Comparison of ENCODE assay signal across 26 cellular contexts in genomic region chr4:93030670-93031069, GRCh38.
"Had no signal": no experiment of that assay in that cellular context is flagged by ENCODE, and none has a peak within 500 bp of the region (broad histone marks: within the 10 kb centered on the region; RNA-seq: fewer than 3 reads in every experiment).

No MANE protein-coding gene starts in this region.

- H3K9me3 Mint-ChIP-seq: activated CD4-positive, alpha-beta T cell treated with anti-CD3 and anti-CD28 coated beads, Interleukin-2, amount 10 ng/mL, durations not matched to agents 7 days and 5 days; brain had no signal

- H3K4me3 Mint-ChIP-seq: activated CD4-positive, alpha-beta T cell treated with anti-CD3 and anti-CD28 coated beads, Interleukin-2, amount 10 ng/mL, durations not matched to agents 7 days and 5 days; activated CD8-positive, alpha-beta T cell treated with anti-CD3 and anti-CD28 coated beads, Interleukin-2, amount 10 ng/mL, durations not matched to agents 7 days and 5 days; activated naive CD8-positive, alpha-beta T cell treated with anti-CD3 and anti-CD28 coated beads, Interleukin-2, amount 50 U/mL, for 24 hours; activated T-cell treated with anti-CD3 and anti-CD28 coated beads, Interleukin-2, amount 50 U/mL, for 24 hours; brain; natural killer cell treated with Interleukin-12 subunit alpha and Interleukin-12 subunit beta and Interleukin-15 and Interleukin-18, amount 100 ng/mL, for 72 hours; stimulated activated memory B cell treated with anti-CD40 and anti-IgM and Interleukin-4, amounts not matched to agents 10 μg/mL and 1 μg/mL and 100 μg/mL, for 72 hours had no signal

- ATAC-seq: activated CD4-positive, CD25-positive, alpha-beta regulatory T cell treated with anti-CD3 and anti-CD28 coated beads, Interleukin-2, amount 50 U/mL, for 24 hours; activated CD8-positive, alpha-beta T cell treated with anti-CD3 and anti-CD28 coated beads, Interleukin-2, amount 10 ng/mL, durations not matched to agents 7 days and 5 days; activated naive CD8-positive, alpha-beta T cell treated with anti-CD3 and anti-CD28 coated beads, Interleukin-2, amount 50 U/mL, for 24 hours; lower lobe of right lung; natural killer cell treated with Interleukin-12 subunit alpha and Interleukin-12 subunit beta and Interleukin-15 and Interleukin-18, amount 100 ng/mL, for 72 hours; pancreas; sciatic nerve; stimulated activated memory B cell treated with anti-CD40 and anti-IgM and Interleukin-4, amounts not matched to agents 10 μg/mL and 1 μg/mL and 100 μg/mL, for 72 hours; upper lobe of right lung had no signal

- H3K36me3 Mint-ChIP-seq: brain; stimulated activated memory B cell treated with anti-CD40 and anti-IgM and Interleukin-4, amounts not matched to agents 10 μg/mL and 1 μg/mL and 100 μg/mL, for 72 hours had no signal

- H3K4me2 ChIP-seq: smooth muscle cell had no signal

- H3K27ac Mint-ChIP-seq: activated CD4-positive, alpha-beta T cell treated with anti-CD3 and anti-CD28 coated beads, Interleukin-2, amount 10 ng/mL, durations not matched to agents 7 days and 5 days; activated CD8-positive, alpha-beta T cell treated with anti-CD3 and anti-CD28 coated beads, Interleukin-2, amount 10 ng/mL, durations not matched to agents 7 days and 5 days; activated naive CD8-positive, alpha-beta T cell treated with anti-CD3 and anti-CD28 coated beads, Interleukin-2, amount 50 U/mL, for 24 hours; activated T-cell treated with anti-CD3 and anti-CD28 coated beads, Interleukin-2, amount 50 U/mL, for 24 hours; activated T-helper 2 cell treated with anti-CD3 and anti-CD28 coated beads, Interferon-gamma antibody, Interleukin-2, Interleukin-4, amounts not matched to agents 10 μg/mL and 5 μg/mL and 100 μg/mL, durations not matched to agents 14 hours and 24 hours and 36 hours; brain; natural killer cell treated with Interleukin-12 subunit alpha and Interleukin-12 subunit beta and Interleukin-15 and Interleukin-18, amount 100 ng/mL, for 72 hours; stimulated activated memory B cell treated with anti-CD40 and anti-IgM and Interleukin-4, amounts not matched to agents 10 μg/mL and 1 μg/mL and 100 μg/mL, for 72 hours had no signal

- DNase-seq: activated CD4-positive, alpha-beta T cell treated with anti-CD3 and anti-CD28 coated beads, Interleukin-2, amount 10 ng/mL, durations not matched to agents 7 days and 5 days; activated CD8-positive, alpha-beta T cell treated with anti-CD3 and anti-CD28 coated beads, Interleukin-2, amount 10 ng/mL, durations not matched to agents 7 days and 5 days; activated naive CD4-positive, alpha-beta T cell treated with Interleukin-2 at 50 U/mL for 16 hours; activated naive CD8-positive, alpha-beta T cell treated with anti-CD3 and anti-CD28 coated beads, Interleukin-2, amount 50 U/mL, for 24 hours; activated T-cell treated with anti-CD3 and anti-CD28 coated beads, Interleukin-2, amount 50 U/mL, for 24 hours; anterior cingulate cortex; central memory CD4-positive, alpha-beta T cell; colonic mucosa; erythroblast; foreskin melanocyte; glutamatergic neuron; hippocampal formation; islet precursor cell; lower lobe of right lung; pancreas; stimulated activated CD4-positive, alpha-beta T cell treated with anti-CD3 and anti-CD28 coated beads, Interleukin-4, amount 100 ng/mL, for 24 hours; T-helper 9 cell; upper lobe of right lung had no signal

- H3K4me3 ChIP-seq: colonic mucosa, lower lobe of right lung, pancreas, smooth muscle cell, upper lobe of right lung had no signal

- H3K27me3 Mint-ChIP-seq: activated CD4-positive, alpha-beta T cell treated with anti-CD3 and anti-CD28 coated beads, Interleukin-2, amount 10 ng/mL, durations not matched to agents 7 days and 5 days; activated naive CD8-positive, alpha-beta T cell treated with anti-CD3 and anti-CD28 coated beads, Interleukin-2, amount 50 U/mL, for 24 hours; activated T-cell treated with anti-CD3 and anti-CD28 coated beads, Interleukin-2, amount 50 U/mL, for 24 hours; brain; natural killer cell treated with Interleukin-12 subunit alpha and Interleukin-12 subunit beta and Interleukin-15 and Interleukin-18, amount 100 ng/mL, for 72 hours; stimulated activated memory B cell treated with anti-CD40 and anti-IgM and Interleukin-4, amounts not matched to agents 10 μg/mL and 1 μg/mL and 100 μg/mL, for 72 hours had no signal

- H3K4me1 Mint-ChIP-seq: activated CD4-positive, alpha-beta T cell treated with anti-CD3 and anti-CD28 coated beads, Interleukin-2, amount 10 ng/mL, durations not matched to agents 7 days and 5 days; activated naive CD8-positive, alpha-beta T cell treated with anti-CD3 and anti-CD28 coated beads, Interleukin-2, amount 50 U/mL, for 24 hours; brain had no signal

- H3K27ac ChIP-seq: colonic mucosa, lower lobe of right lung, neutrophil, pancreas, upper lobe of right lung had no signal

- H3K36me3 ChIP-seq: colonic mucosa, lower lobe of right lung, neutrophil, pancreas, upper lobe of right lung had no signal

- H3K27me3 ChIP-seq: colonic mucosa, neutrophil, pancreas, upper lobe of right lung had no signal

- H3K9me3 ChIP-seq: colonic mucosa, lower lobe of right lung, neutrophil, pancreas, upper lobe of right lung had no signal

- H3K4me1 ChIP-seq: colonic mucosa, lower lobe of right lung, pancreas, upper lobe of right lung had no signal
